ENCODE assay signal across 8 cellular contexts in the genomic region with DNA sequence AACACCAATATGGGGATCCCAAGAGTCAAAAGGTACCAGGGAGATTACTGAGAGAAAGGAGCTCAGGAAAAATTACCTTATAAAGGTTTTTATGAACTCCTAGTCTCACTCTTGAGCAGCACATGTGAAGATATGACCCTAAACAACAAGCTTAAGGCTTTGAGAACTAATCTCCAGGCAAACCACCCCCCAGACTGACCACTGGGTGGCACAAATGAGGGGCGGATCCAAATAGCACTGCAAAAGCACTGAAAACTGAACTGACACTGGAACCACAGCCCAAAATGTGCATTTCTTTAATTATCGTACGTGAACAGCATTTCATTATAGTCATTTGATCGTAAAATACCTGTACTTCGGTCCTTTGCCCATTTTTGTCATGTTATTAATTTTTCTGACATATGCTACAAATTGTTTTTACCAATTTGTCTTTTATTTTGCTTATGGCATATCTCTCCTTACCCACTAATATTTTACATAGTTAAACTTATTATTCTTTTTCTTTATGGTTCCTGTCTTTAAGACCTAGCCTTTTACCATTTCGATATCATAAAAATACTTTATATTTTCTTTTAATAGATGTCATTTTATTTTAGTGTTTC. TPM values are rescaled to one million over a fixed set of nuclear protein-coding genes. Genes with fewer than 3 reads are reported as not detected.
DNase-seq lines count a peak whose midpoint lies in the region; ATAC-seq and TF ChIP-seq lines count a peak whose summit lies in the region.
"Had no signal": no experiment of that assay in that cellular context is flagged by ENCODE, and none has a peak within 500 bp of the region (broad histone marks: within the 10 kb centered on the region; RNA-seq: fewer than 3 reads in every experiment).

No MANE protein-coding gene starts in this region.

- H3K4me3 Mint-ChIP-seq in T-cell = no peak overlapping the region
- H3K4me3 Mint-ChIP-seq: activated B cell treated with CpG ODN at 0.5 μM for 24 hours had no signal

- H3K4me3 ChIP-seq in fibroblast of lung (replicated peaks in 1 of 4; ENCODE audit: control extremely low read depth in 1 of 4, insufficient read depth in 1 of 4, low read depth in 3 of 4, low read length in 4 of 4) (no peak overlapping the region), parathyroid adenoma (ENCODE audit: low read depth, low read length) (no peak overlapping the region)

- H3K36me3 Mint-ChIP-seq in T-cell = peaks cover 40% of the 10 kb centered on the region

- H3K27me3 ChIP-seq in fibroblast of lung (ENCODE audit: control insufficient read depth, insufficient read depth, low read length) (no peaks in the 10 kb centered on the region), parathyroid adenoma (ENCODE audit: control insufficient read depth, insufficient read depth, low read length) (no peaks in the 10 kb centered on the region)

- H4K20me1 ChIP-seq in fibroblast of lung (ENCODE audit: control insufficient read depth, extremely low read depth, insufficient read depth, low read length) = no peaks in the 10 kb centered on the region

- H3K79me2 ChIP-seq in fibroblast of lung (ENCODE audit: control insufficient read depth, insufficient read depth, low read length) (no peaks in the 10 kb centered on the region), parathyroid adenoma (no peaks in the 10 kb centered on the region)

- H3K9me3 Mint-ChIP-seq in T-cell = no peaks in the 10 kb centered on the region
- H3K9me3 Mint-ChIP-seq: activated B cell treated with CpG ODN at 0.5 μM for 24 hours had no signal

- H3K4me1 ChIP-seq in fibroblast of lung (ENCODE audit: control insufficient read depth, extremely low read depth, insufficient read depth, low read length) = no peaks in the 10 kb centered on the region
- no peaks in the 10 kb centered on the region for H3K4me1 ChIP-seq in parathyroid adenoma

- no peak overlapping the region for H3K27ac Mint-ChIP-seq in T-cell
- H3K27ac Mint-ChIP-seq: activated B cell treated with CpG ODN at 0.5 μM for 24 hours had no signal

- H3K4me1 Mint-ChIP-seq in T-cell = no peaks in the 10 kb centered on the region
- H3K4me1 Mint-ChIP-seq: activated B cell treated with CpG ODN at 0.5 μM for 24 hours had no signal

- DNase-seq in Daoy (ENCODE audit: low read depth) = peak; percentile 14
- DNase-seq in T-cell = peak in 24 of 34 experiments; percentile 1 to 36 (median 15)
- DNase-seq in fibroblast of lung (ENCODE audit: low read depth in 2 of 2) = peak; percentile 14 to 53
- DNase-seq in 8988T = no peak
- DNase-seq: activated B cell treated with CpG ODN at 0.5 μM for 24 hours had no signal

- TF ChIP-seq CTCF in fibroblast of lung (conservative IDR thresholded peaks at IDR 0.05 in 1 of 2, IDR thresholded peaks at IDR 0.05 in 1 of 2; ENCODE audit: low read depth in 1 of 2, low read length in 2 of 2) = peak; percentile 68 to 73
- peak; percentile 44 for TF ChIP-seq CTCF in parathyroid adenoma (IDR thresholded peaks at IDR 0.05)

- H2AFZ ChIP-seq in fibroblast of lung (ENCODE audit: low read length) = no peak overlapping the region
- H2AFZ ChIP-seq in parathyroid adenoma = no peak overlapping the region

- H3K9me3 ChIP-seq in fibroblast of lung (ENCODE audit: control insufficient read depth, insufficient read depth, low read depth, low read length) (no peaks in the 10 kb centered on the region), parathyroid adenoma (ENCODE audit: control insufficient read depth, low read length) (no peaks in the 10 kb centered on the region)

- H3K4me2 ChIP-seq in fibroblast of lung (ENCODE audit: extremely low read depth, insufficient read depth, low read length) = no peak overlapping the region
- H3K4me2 ChIP-seq in parathyroid adenoma (ENCODE audit: low read length) = no peak overlapping the region

- no peaks in the 10 kb centered on the region for H3K36me3 ChIP-seq in fibroblast of lung (ENCODE audit: control insufficient read depth, insufficient read depth, low read length)
- H3K36me3 ChIP-seq in parathyroid adenoma (ENCODE audit: control insufficient read depth, insufficient read depth, low read length) = no peaks in the 10 kb centered on the region

- POLR2A ChIA-PET in T-cell (lab: Charles Lee) = no interaction called here

- ATAC-seq in HG03354 (IDR thresholded peaks at IDR 0.05; ENCODE audit: poor library complexity, severe bottlenecking, unreplicated experiment) (peak; percentile 66), T-cell (replicated peaks in 1 of 4) (no peak), esophagus mucosa (no peak)

- CTCF ChIA-PET in T-cell (lab: Charles Lee) = interaction anchor here (0.6 to 2.3 kb wide), 6 partner anchors 9 to 99 kb away, joined by 3 to 12 read pairs (median 4); no protein-coding TSS in a partner anchor

- H3K9ac ChIP-seq in fibroblast of lung (ENCODE audit: insufficient read depth, low read length) (no peak overlapping the region), parathyroid adenoma (no peak overlapping the region)

- H3K27me3 Mint-ChIP-seq in T-cell = no peaks in the 10 kb centered on the region
- H3K27me3 Mint-ChIP-seq: activated B cell treated with CpG ODN at 0.5 μM for 24 hours had no signal

- no peak overlapping the region for H3K27ac ChIP-seq in fibroblast of lung (ENCODE audit: insufficient read depth, low read length)
- H3K27ac ChIP-seq in parathyroid adenoma = no peak overlapping the region

RNA-seq across cellular contexts. Expression of gene TFDP2, which starts 31.5 kb away (rescaled TPM):
- total RNA-seq in Daoy (2014; rRNA removed; shearing (Covaris generic)) = 74.1 and 91.7 TPM in 2 replicates
- total RNA-seq in T-cell (10 to 100 TPM; 30.1 to 45.0 (median 35.5) TPM), fibroblast of lung (20.3 and 25.1 TPM in 2 replicates), esophagus mucosa (20.8 TPM)
- 36.9 and 83.7 TPM in 2 replicates for polyA plus RNA-seq in fibroblast of lung
- 10.7 and 14.5 TPM in 2 replicates for polyA plus RNA-seq in fibroblast of lung (2012)
- polyA minus RNA-seq in fibroblast of lung (ENCODE audit: low replicate concordance) = 6.5 and 10.2 TPM in 2 replicates

RNA-seq across cellular contexts. Expression of gene GK5, which starts 44.5 kb away (rescaled TPM):
- 16.5 and 17.4 TPM in 2 replicates for total RNA-seq in Daoy (2014; rRNA removed; shearing (Covaris generic))
- total RNA-seq in T-cell = 10 to 100 TPM; 17.4 to 21.7 (median 18.9) TPM
- total RNA-seq in fibroblast of lung = 6.2 and 8.8 TPM in 2 replicates
- 7.2 and 12.7 TPM in 2 replicates for polyA plus RNA-seq in fibroblast of lung
- 5.0 and 7.9 TPM in 2 replicates for polyA plus RNA-seq in fibroblast of lung (2012)
- polyA minus RNA-seq in fibroblast of lung (ENCODE audit: low replicate concordance) = 2.7 and 4.5 TPM in 2 replicates
- total RNA-seq in esophagus mucosa = 12.1 TPM
